In the genomic region with DNA sequence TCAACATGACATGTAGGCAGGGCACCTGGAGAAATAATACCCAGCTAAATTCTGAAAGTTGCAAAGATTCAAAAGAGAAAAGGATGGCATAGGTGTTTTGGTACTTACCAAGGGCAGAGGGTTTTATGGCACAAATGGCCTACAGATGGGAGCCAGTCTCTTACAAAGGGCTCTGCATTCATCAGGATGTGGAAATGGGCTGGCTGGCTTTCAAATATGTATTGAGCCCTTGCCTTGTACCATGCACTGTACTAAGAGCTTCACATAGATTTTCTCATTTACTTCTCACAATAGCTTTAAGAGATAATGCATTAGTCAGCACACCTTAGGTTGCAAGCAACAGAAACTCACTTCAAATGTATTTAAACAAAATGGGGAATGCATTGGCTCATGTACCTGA, we compare ENCODE assay signal across 18 cellular contexts.
"Had no signal": no experiment of that assay in that cellular context is flagged by ENCODE, and none has a peak within 500 bp of the region (broad histone marks: within the 10 kb centered on the region; RNA-seq: fewer than 3 reads in every experiment).

No MANE protein-coding gene starts in this region.

- DNase-seq: colonic mucosa; dermis blood vessel endothelial cell; esophagus squamous epithelium; glutamatergic neuron; islet precursor cell; mammary epithelial cell; natural killer cell; nucleus accumbens; ovary; sigmoid colon; small intestine; stimulated activated CD4-positive, alpha-beta T cell treated with anti-CD3 and anti-CD28 coated beads, Interleukin-12 subunit alpha, Interleukin-12 subunit beta, amount 100 ng/mL, for 4 hours; stimulated activated naive CD4-positive, alpha-beta T cell treated with Interleukin-2 at 50 U/mL for 16 hours; trophoblast cell had no signal

- H3K4me2 ChIP-seq: neural progenitor cell had no signal

- H3K9me3 Mint-ChIP-seq: neural progenitor cell had no signal

- H3K9me3 ChIP-seq: colonic mucosa, esophagus squamous epithelium, gastroesophageal sphincter, ovary, right atrium auricular region, sigmoid colon had no signal

- H3K27ac ChIP-seq: colonic mucosa, esophagus squamous epithelium, gastroesophageal sphincter, neural progenitor cell, ovary, right atrium auricular region, sigmoid colon had no signal

- H3K4me1 Mint-ChIP-seq: natural killer cell, neural progenitor cell had no signal

- H3K27me3 ChIP-seq: colonic mucosa, esophagus squamous epithelium, neural progenitor cell, ovary, right atrium auricular region, sigmoid colon had no signal

- H3K4me3 ChIP-seq: colonic mucosa, esophagus squamous epithelium, gastroesophageal sphincter, neural progenitor cell, ovary, right atrium auricular region, sigmoid colon had no signal

- H3K4me1 ChIP-seq: colonic mucosa, esophagus squamous epithelium, gastroesophageal sphincter, neural progenitor cell, right atrium auricular region, sigmoid colon had no signal

- H3K4me3 Mint-ChIP-seq: natural killer cell, neural progenitor cell had no signal

- H3K36me3 ChIP-seq: colonic mucosa, esophagus squamous epithelium, gastroesophageal sphincter, neural progenitor cell, ovary, right atrium auricular region, sigmoid colon had no signal

- H2AFZ ChIP-seq: neural progenitor cell had no signal

- H3K36me3 Mint-ChIP-seq: natural killer cell, neural progenitor cell had no signal

- H3K9ac ChIP-seq: neural progenitor cell had no signal

- H3K27ac Mint-ChIP-seq: natural killer cell, neural progenitor cell had no signal

- ATAC-seq: left lobe of liver, natural killer cell had no signal
